ENCODE assay signal across 1 cellular context in genomic region chr19:17989425-17990094, GRCh38.
TF ChIP-seq lines count a peak whose summit lies in the region.

No MANE protein-coding gene starts in this region.

TF ChIP-seq in K562, 482 proteins besides CTCF, POLR2A, EP300 and RAD21:
- TF ChIP-seq MYBL2 (IDR thresholded peaks at IDR 0.05; ENCODE audit: low read depth) = no peak
- no peak for TF ChIP-seq MYBL2 (CRISPR knock-in tag; IDR thresholded peaks at IDR 0.05; ENCODE audit: borderline replicate concordance)
- TF ChIP-seq ARNT (IDR thresholded peaks at IDR 0.05) = peak in 1 of 2 experiments; percentile 92; a peak in 2 of 4 replicates
